Comparison of ENCODE assay signal across 8 cellular contexts in genomic region chr16:21521048-21521389, GRCh38.
DNase-seq lines count a peak whose midpoint lies in the region; ATAC-seq, FAIRE-seq and TF ChIP-seq lines count a peak whose summit lies in the region.
"Not testable (repeated sequence)": the region's sequence is repeated elsewhere in the genome, so short reads cannot be mapped to it uniquely, and the experiment has no call there.

No MANE protein-coding gene starts in this region.

- H3K27me3 ChIP-seq in CD4-positive, alpha-beta T cell (ENCODE audit: control insufficient read depth, insufficient read depth, low read length); HUES6 (ENCODE audit: control insufficient read depth, insufficient read depth, low read length); SJSA1 (replicated peaks); K562 (ENCODE audit: control insufficient read depth in 2 of 2, insufficient read depth in 2 of 2, low read length in 2 of 2); gastroesophageal sphincter; thoracic aorta (replicated peaks; ENCODE audit: insufficient read depth): not testable (repeated sequence)

- not testable (repeated sequence) for H4K20me1 ChIP-seq in K562 (replicated peaks; ENCODE audit: control insufficient read depth, insufficient read depth, low read length)

- H3K9ac ChIP-seq in HUES6 (ENCODE audit: low read length) (peak overlapping the region; percentile 71), K562 (ENCODE audit: insufficient read depth in 1 of 2, low read depth in 2 of 2, low read length in 2 of 2) (peak overlapping the region in 1 of 2 experiments; percentile 87; a peak in 1 of 4 replicates)

- not testable (repeated sequence) for H3K4me2 ChIP-seq in K562 (ENCODE audit: insufficient read depth, low read length)

- TF ChIP-seq RAD21 in K562 (CRISPR knock-in tag; conservative IDR thresholded peaks at IDR 0.05 in 1 of 2, IDR thresholded peaks at IDR 0.05 in 1 of 2) = not testable (repeated sequence)

- not testable (repeated sequence) for TF ChIP-seq EP300 in K562 (IDR thresholded peaks at IDR 0.05; ENCODE audit: low read length); gastroesophageal sphincter (IDR thresholded peaks at IDR 0.05)

- FAIRE-seq in K562 (lab: Jason Lieb, UNC) = not testable (repeated sequence)

- not testable (repeated sequence) for H3K27ac ChIP-seq in CD4-positive, alpha-beta T cell (ENCODE audit: low read depth, low read length); K562 (ENCODE audit: extremely low read depth, low read depth, low read length)
- H3K27ac ChIP-seq in HUES6 (ENCODE audit: low read depth, low read length) = peak overlapping the region; percentile 96; the same call in 1 of the 2 replicates
- peak overlapping the region; percentile 96 for H3K27ac ChIP-seq in SJSA1
- H3K27ac ChIP-seq in gastroesophageal sphincter = peak overlapping the region; percentile 70 to 96 (median 92)
- H3K27ac ChIP-seq in thoracic aorta = peak overlapping the region; percentile 68 to 83

- H3K4me3 ChIP-seq in HUES6 (ENCODE audit: low read depth, low read length) = peak overlapping the region; percentile 69
- not testable (repeated sequence) for H3K4me3 ChIP-seq in SJSA1, K562, gastroesophageal sphincter, thoracic aorta

- not testable (repeated sequence) for ATAC-seq in CD4-positive, alpha-beta T cell (ENCODE audit: poor library complexity); K562; gastroesophageal sphincter; thoracic aorta (ENCODE audit: insufficient number of reproducible peaks, low FRiP score, low read depth)

- CTCF ChIA-PET in CD4-positive, alpha-beta T cell (lab: Charles Lee); K562 (lab: Yijun Ruan, JAX; ENCODE audit: low intra/inter-chr PET ratio): not testable (repeated sequence)

- H3K9me1 ChIP-seq in K562 (ENCODE audit: control insufficient read depth, insufficient read depth, low read length) = not testable (repeated sequence)

- H3K4me1 Mint-ChIP-seq in CD4-positive, alpha-beta T cell (ENCODE audit: low read depth) = peaks cover 18% of the 10 kb centered on the region
- peaks cover 20% of the 10 kb centered on the region for H3K4me1 Mint-ChIP-seq in progenitor cell of endocrine pancreas (ENCODE audit: low read depth)

- H2AFZ ChIP-seq in K562 (ENCODE audit: low read depth, low read length) = peak overlapping the region; percentile 58; the same call in 1 of the 2 replicates

- H3K4me1 ChIP-seq in HUES6 (ENCODE audit: control insufficient read depth, insufficient read depth, low read length) (peaks cover 27% of the 10 kb centered on the region), SJSA1 (replicated peaks) (peaks cover 32% of the 10 kb centered on the region), K562 (replicated peaks in 1 of 2; ENCODE audit: control insufficient read depth in 2 of 2, insufficient read depth in 2 of 2, low read length in 2 of 2) (peaks cover 17 to 37% of the 10 kb centered on the region in 2 experiments; a peak in 4 of 5 replicates), gastroesophageal sphincter (peaks cover 0 to 38% (median 12%) of the 10 kb centered on the region in 3 donors), thoracic aorta (ENCODE audit: control insufficient read depth in 1 of 2, low read depth in 2 of 2) (peaks cover 8 to 21% of the 10 kb centered on the region in 2 donors)

- H3K9me3 ChIP-seq in CD4-positive, alpha-beta T cell (ENCODE audit: control insufficient read depth, low read length); HUES6 (ENCODE audit: control insufficient read depth, insufficient read depth, low read depth, low read length); SJSA1 (replicated peaks); K562 (replicated peaks; ENCODE audit: control insufficient read depth, insufficient read depth, low read depth, low read length); gastroesophageal sphincter; thoracic aorta: not testable (repeated sequence)

- not testable (repeated sequence) for DNase-seq in CD4-positive, alpha-beta T cell; K562 (ENCODE audit: extremely low read depth in 1 of 4, low spot score in 3 of 4); progenitor cell of endocrine pancreas (ENCODE audit: low spot score, unreplicated experiment); thoracic aorta (ENCODE audit: low spot score)
- peak in 1 of 2 experiments; percentile 55 for DNase-seq in SJSA1 (ENCODE audit: low read depth in 1 of 2, low spot score in 2 of 2)
- peak; percentile 25 for DNase-seq in medulla oblongata (ENCODE audit: extremely low spot score)

- WGBS in K562 (ENCODE audit: insufficient coverage, low coverage, missing lambda C conversion rate) = 77% methylated on average over 7 of the region's 8 CpGs
- WGBS in gastroesophageal sphincter (ENCODE audit: low coverage in 1 of 2), 2 donors = 49% methylated on average over 4 to 8 of the region's 8 CpGs

- TF ChIP-seq CTCF in CD4-positive, alpha-beta T cell (IDR thresholded peaks at IDR 0.05); K562 (IDR thresholded peaks at IDR 0.05 in 2 of 3, conservative IDR thresholded peaks at IDR 0.05 in 1 of 3; ENCODE audit: insufficient read depth in 2 of 3, low read depth in 1 of 3, low read length in 3 of 3); gastroesophageal sphincter (IDR thresholded peaks at IDR 0.05); progenitor cell of endocrine pancreas (IDR thresholded peaks at IDR 0.05; ENCODE audit: unreplicated experiment); thoracic aorta (IDR thresholded peaks at IDR 0.05): not testable (repeated sequence)

- in situ Hi-C loops in K562 (cut with MboI) = not testable (repeated sequence)

- POLR2A ChIA-PET in CD4-positive, alpha-beta T cell (lab: Charles Lee) = interaction anchor here (0.7 to 2.7 kb wide), 3 partner anchors 19 to 757 kb away, joined by 3 to 16 read pairs (median 3); partner anchors contain the start of gene ACSM3
- POLR2A ChIA-PET in K562 (lab: Yijun Ruan, JAX) = interaction anchor here (0.7 kb wide), 1 partner anchor 328 kb away, joined by 3 read pairs; no protein-coding TSS in a partner anchor

- peaks cover 36% of the 10 kb centered on the region for H3K79me2 ChIP-seq in K562 (ENCODE audit: control insufficient read depth, insufficient read depth, low read length)

- H3K4me3 Mint-ChIP-seq in CD4-positive, alpha-beta T cell = peak overlapping the region; percentile 56
- H3K4me3 Mint-ChIP-seq in progenitor cell of endocrine pancreas (ENCODE audit: low read depth) = peak overlapping the region; percentile 56

- not testable (repeated sequence) for H3K9me3 Mint-ChIP-seq in CD4-positive, alpha-beta T cell; progenitor cell of endocrine pancreas (ENCODE audit: low read depth)

- peak overlapping the region; percentile 96 for H3K27ac Mint-ChIP-seq in CD4-positive, alpha-beta T cell
- H3K27ac Mint-ChIP-seq in progenitor cell of endocrine pancreas = peak overlapping the region; percentile 98

- intact Hi-C loops in CD4-positive, alpha-beta T cell (cut with DNase I, micrococcal nuclease) = loop anchor here in 1 of 2 experiments (5.0 kb wide), 3 partner anchors 36 to 1626 kb away; partner anchors contain the start of gene USP31
- intact Hi-C loops in K562 (cut with micrococcal nuclease) = not testable (repeated sequence)

- BruUV-seq in K562 (replicated peaks; lab: Mats Ljungman, UMichigan) = TSS peak; percentile 56

- H3K36me3 ChIP-seq in HUES6 (ENCODE audit: control insufficient read depth, insufficient read depth, low read length); K562 (ENCODE audit: control insufficient read depth, insufficient read depth, low read length); gastroesophageal sphincter; thoracic aorta: not testable (repeated sequence)
- peaks cover 22% of the 10 kb centered on the region for H3K36me3 ChIP-seq in SJSA1

- TF ChIP-seq POLR2A in K562 (conservative IDR thresholded peaks at IDR 0.05); gastroesophageal sphincter (IDR thresholded peaks at IDR 0.05): not testable (repeated sequence)

- peaks cover 25% of the 10 kb centered on the region for H3K36me3 Mint-ChIP-seq in CD4-positive, alpha-beta T cell (ENCODE audit: low read depth)
- not testable (repeated sequence) for H3K36me3 Mint-ChIP-seq in progenitor cell of endocrine pancreas (ENCODE audit: insufficient read depth)

- H3K27me3 Mint-ChIP-seq in CD4-positive, alpha-beta T cell; progenitor cell of endocrine pancreas: not testable (repeated sequence)

TF ChIP-seq in K562, 482 proteins besides CTCF, POLR2A, EP300 and RAD21:
- TF ChIP-seq ZNF644 (tag; IDR thresholded peaks at IDR 0.05; ENCODE audit: low read depth) = peak; percentile 50; the same call in 1 of the 2 replicates
